ENCODE assay signal across 10 cellular contexts in the genomic region with DNA sequence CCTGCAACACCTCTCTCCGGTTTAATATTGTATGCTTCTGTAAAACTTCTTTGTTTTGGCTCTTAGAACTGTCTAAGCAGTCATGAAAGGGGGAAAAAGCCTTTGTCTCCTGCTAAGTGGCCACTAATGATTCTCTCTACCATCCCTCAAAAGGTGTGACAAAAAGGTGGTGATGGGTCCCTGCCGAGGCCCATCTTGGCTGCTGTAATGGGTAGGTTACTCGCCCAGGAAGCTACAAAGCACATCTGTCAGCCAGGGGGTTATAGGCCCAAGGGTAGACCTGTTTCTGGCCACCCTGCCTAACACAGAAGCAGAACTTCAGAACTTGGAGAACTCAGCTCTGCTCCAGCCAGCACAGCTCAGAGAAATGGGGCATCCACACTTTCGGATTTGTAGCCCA. TPM values are rescaled to one million over a fixed set of nuclear protein-coding genes. Genes with fewer than 3 reads are reported as not detected.
DNase-seq lines count a peak whose midpoint lies in the region; ATAC-seq and TF ChIP-seq lines count a peak whose summit lies in the region.
"Had no signal": no experiment of that assay in that cellular context is flagged by ENCODE, and none has a peak within 500 bp of the region (broad histone marks: within the 10 kb centered on the region; RNA-seq: fewer than 3 reads in every experiment).

No MANE protein-coding gene starts in this region.

- DNase-seq in GM23338 (ENCODE audit: low spot score): no peak
- no peak for DNase-seq in WERI-Rb-1
- DNase-seq in fibroblast of pulmonary artery (ENCODE audit: low read depth): no peak
- DNase-seq in cortex of kidney (lab: John Stamatoyannopoulos, UW): no peak
- DNase-seq: activated gamma-delta T cell treated with Interleukin-2 at 50 U/mL for 16 hours, NCI-H1048 had no signal

- no peaks in the 10 kb centered on the region for H3K36me3 ChIP-seq in GM23338 (ENCODE audit: insufficient read depth)
- H3K36me3 ChIP-seq in WERI-Rb-1: no peaks in the 10 kb centered on the region
- no peaks in the 10 kb centered on the region for H3K36me3 ChIP-seq in rectal smooth muscle tissue (ENCODE audit: control insufficient read depth, insufficient read depth, low read length)

- no peaks in the 10 kb centered on the region; the same call in 1 of the 2 replicates for H3K9me2 ChIP-seq in GM23338 (ENCODE audit: insufficient read depth)

- H3K4me2 ChIP-seq in GM23338: peak overlapping the region; percentile 96

- no peak overlapping the region for H3K9ac ChIP-seq in rectal smooth muscle tissue (ENCODE audit: low read length)

- H3K27ac ChIP-seq in GM23338 (ENCODE audit: low read depth) (no peak overlapping the region), WERI-Rb-1 (no peak overlapping the region), rectal smooth muscle tissue (ENCODE audit: low read depth, low read length) (peak overlapping the region; percentile 41)

- no peak for ATAC-seq in GM23338
- ATAC-seq in GM21390 (IDR thresholded peaks at IDR 0.05; ENCODE audit: unreplicated experiment): no peak
- no peak for ATAC-seq in HG02884 (IDR thresholded peaks at IDR 0.05; ENCODE audit: unreplicated experiment)
- no peak for ATAC-seq in GM21619 (IDR thresholded peaks at IDR 0.05; ENCODE audit: unreplicated experiment)

- H3K27ac Mint-ChIP-seq in GM23338: no peak overlapping the region

- peaks cover 21% of the 10 kb centered on the region for H3K27me3 ChIP-seq in GM23338 (ENCODE audit: insufficient read depth)
- H3K27me3 ChIP-seq in WERI-Rb-1 (ENCODE audit: insufficient read depth, low read depth, severe bottlenecking): no peaks in the 10 kb centered on the region
- H3K27me3 ChIP-seq in rectal smooth muscle tissue (ENCODE audit: control insufficient read depth, insufficient read depth, low read length): peaks cover 3% of the 10 kb centered on the region

- H2AFZ ChIP-seq in GM23338: peak overlapping the region; percentile 94

- 0 out of 2 replicates have a peak, but pooled peaks cover 5% of the 10 kb centered on the region for H3F3A ChIP-seq in GM23338 (replicated peaks; ENCODE audit: low read depth)

- TF ChIP-seq CTCF in GM23338 (conservative IDR thresholded peaks at IDR 0.05; ENCODE audit: low read depth in 2 of 2): no peak
- no peak for TF ChIP-seq CTCF in WERI-Rb-1 (IDR thresholded peaks at IDR 0.05; ENCODE audit: low read depth, low read length)
- TF ChIP-seq CTCF in fibroblast of pulmonary artery (IDR thresholded peaks at IDR 0.05; ENCODE audit: low read length, missing control alignments): no peak

- no peaks in the 10 kb centered on the region for H3K36me3 Mint-ChIP-seq in GM23338 (ENCODE audit: low read depth)

- H3K79me2 ChIP-seq in GM23338 (replicated peaks; ENCODE audit: insufficient read depth): peaks cover 14% of the 10 kb centered on the region; the same call in 1 of the 2 replicates

- no peaks in the 10 kb centered on the region for H3K9me3 Mint-ChIP-seq in GM23338

- peak overlapping the region; percentile 92 for H3K4me3 Mint-ChIP-seq in GM23338

- H3K4me1 Mint-ChIP-seq in GM23338: peaks cover 29% of the 10 kb centered on the region

- H3K27me3 Mint-ChIP-seq in GM23338 (ENCODE audit: insufficient read depth, low read depth, poor library complexity): peaks cover 28% of the 10 kb centered on the region

- H4K20me1 ChIP-seq in GM23338 (replicated peaks; ENCODE audit: insufficient read depth): peaks cover 2% of the 10 kb centered on the region; the same call in 1 of the 2 replicates

- H3K4me1 ChIP-seq in GM23338 (ENCODE audit: insufficient read depth): peaks cover 7% of the 10 kb centered on the region
- peaks cover 5% of the 10 kb centered on the region for H3K4me1 ChIP-seq in rectal smooth muscle tissue (ENCODE audit: control insufficient read depth, insufficient read depth, low read length)

- peak overlapping the region; percentile 88 for H3K4me3 ChIP-seq in GM23338
- peak overlapping the region; percentile 78 for H3K4me3 ChIP-seq in WERI-Rb-1 (ENCODE audit: low read depth, low read length)
- H3K4me3 ChIP-seq in fibroblast of pulmonary artery (replicated peaks; ENCODE audit: low read depth, low read length): peak overlapping the region; percentile 87
- peak overlapping the region; percentile 87 for H3K4me3 ChIP-seq in rectal smooth muscle tissue (ENCODE audit: low read length)

- H3K9me3 ChIP-seq in WERI-Rb-1 (ENCODE audit: severe bottlenecking): no peaks in the 10 kb centered on the region

TF ChIP-seq in GM23338, 12 proteins besides CTCF, POLR2A, EP300 and RAD21 (continues in another document):
- TF ChIP-seq ZNF331 (CRISPR knock-in tag; IDR thresholded peaks at IDR 0.05; ENCODE audit: low read depth): no peak
- TF ChIP-seq, protein P1, sequence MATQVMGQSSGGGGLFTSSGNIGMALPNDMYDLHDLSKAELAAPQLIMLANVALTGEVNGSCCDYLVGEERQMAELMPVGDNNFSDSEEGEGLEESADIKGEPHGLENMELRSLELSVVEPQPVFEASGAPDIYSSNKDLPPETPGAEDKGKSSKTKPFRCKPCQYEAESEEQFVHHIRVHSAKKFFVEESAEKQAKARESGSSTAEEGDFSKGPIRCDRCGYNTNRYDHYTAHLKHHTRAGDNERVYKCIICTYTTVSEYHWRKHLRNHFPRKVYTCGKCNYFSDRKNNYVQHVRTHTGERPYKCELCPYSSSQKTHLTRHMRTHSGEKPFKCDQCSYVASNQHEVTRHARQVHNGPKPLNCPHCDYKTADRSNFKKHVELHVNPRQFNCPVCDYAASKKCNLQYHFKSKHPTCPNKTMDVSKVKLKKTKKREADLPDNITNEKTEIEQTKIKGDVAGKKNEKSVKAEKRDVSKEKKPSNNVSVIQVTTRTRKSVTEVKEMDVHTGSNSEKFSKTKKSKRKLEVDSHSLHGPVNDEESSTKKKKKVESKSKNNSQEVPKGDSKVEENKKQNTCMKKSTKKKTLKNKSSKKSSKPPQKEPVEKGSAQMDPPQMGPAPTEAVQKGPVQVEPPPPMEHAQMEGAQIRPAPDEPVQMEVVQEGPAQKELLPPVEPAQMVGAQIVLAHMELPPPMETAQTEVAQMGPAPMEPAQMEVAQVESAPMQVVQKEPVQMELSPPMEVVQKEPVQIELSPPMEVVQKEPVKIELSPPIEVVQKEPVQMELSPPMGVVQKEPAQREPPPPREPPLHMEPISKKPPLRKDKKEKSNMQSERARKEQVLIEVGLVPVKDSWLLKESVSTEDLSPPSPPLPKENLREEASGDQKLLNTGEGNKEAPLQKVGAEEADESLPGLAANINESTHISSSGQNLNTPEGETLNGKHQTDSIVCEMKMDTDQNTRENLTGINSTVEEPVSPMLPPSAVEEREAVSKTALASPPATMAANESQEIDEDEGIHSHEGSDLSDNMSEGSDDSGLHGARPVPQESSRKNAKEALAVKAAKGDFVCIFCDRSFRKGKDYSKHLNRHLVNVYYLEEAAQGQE (IDR thresholded peaks at IDR 0.05; ENCODE audit: unreplicated experiment): no peak
- no peak for TF ChIP-seq EZH2 (IDR thresholded peaks at IDR 0.05; ENCODE audit: low read depth, unreplicated experiment)
- no peak for TF ChIP-seq JUNB (IDR thresholded peaks at IDR 0.05; ENCODE audit: unreplicated experiment)
- no peak for TF ChIP-seq STAT1 (IDR thresholded peaks at IDR 0.05; ENCODE audit: unreplicated experiment)
- TF ChIP-seq CREB1 (CRISPR knock-in tag; IDR thresholded peaks at IDR 0.05; ENCODE audit: low read depth): no peak
- no peak for TF ChIP-seq POLR2AphosphoS5 (IDR thresholded peaks at IDR 0.05; ENCODE audit: low read depth)

RNA-seq across cellular contexts. Expression of a gene that starts 1.6 kb away (rescaled TPM):
- total RNA-seq in GM23338 (2014; rRNA removed; shearing (Covaris generic)): 6.1 and 7.2 TPM in 2 replicates
- polyA plus RNA-seq in GM23338 (2016; fragmentation: Nextera tagmentation; extraction: Ambion mirVana): 3.3 and 3.8 TPM in 2 replicates

RNA-seq across cellular contexts. Expression of a gene that starts 1.9 kb away (rescaled TPM):
- total RNA-seq in GM23338 (2014; rRNA removed; shearing (Covaris generic)): 0.19 and 1.0 TPM in 2 replicates
- 0.82 and 1.1 TPM in 2 replicates for polyA plus RNA-seq in GM23338 (2016; fragmentation: Nextera tagmentation; extraction: Ambion mirVana)
